In the genomic region with DNA sequence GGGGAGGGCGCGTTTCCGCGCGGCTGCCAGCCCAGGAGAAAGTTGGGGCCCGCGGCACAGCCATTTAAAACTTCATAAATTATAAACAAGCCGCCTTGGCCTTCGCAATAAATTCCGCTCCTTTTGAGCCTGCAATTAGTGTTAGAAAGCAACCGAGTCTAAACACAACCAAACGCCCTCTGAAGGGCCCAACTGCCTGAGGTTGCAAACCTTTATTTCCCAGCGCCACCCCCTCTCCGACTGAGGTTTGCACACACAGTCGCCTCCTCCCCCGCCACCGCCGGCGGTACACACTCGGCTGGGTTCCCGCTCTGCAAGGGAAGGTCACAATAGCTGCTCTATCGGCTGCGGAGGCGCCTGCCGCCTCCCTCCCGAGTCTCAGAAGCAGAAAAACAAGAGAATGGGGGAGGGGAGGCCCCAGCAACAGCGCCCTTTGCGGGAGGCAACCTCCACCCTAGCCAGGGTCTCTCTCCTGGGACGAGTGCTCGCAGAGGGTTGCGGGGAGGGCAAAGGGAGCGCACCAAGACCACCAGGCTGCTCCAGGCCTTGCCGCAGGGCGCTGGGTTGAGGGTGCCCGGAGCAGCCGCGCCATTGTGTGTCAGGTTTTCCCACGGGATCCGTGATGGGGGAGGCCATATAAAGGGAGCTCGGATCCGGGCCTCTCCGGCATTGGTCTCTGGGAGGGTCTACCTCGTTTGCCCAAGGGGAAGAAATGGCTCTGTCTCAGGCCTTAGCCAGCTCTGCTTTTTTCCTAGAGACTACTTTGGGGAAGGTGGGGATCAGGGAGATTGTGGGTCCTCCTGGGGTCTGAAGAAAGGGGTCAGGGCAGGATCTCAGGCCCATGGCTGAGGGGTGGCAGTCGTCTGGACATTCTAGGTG, we compare ENCODE assay signal across 9 cellular contexts. TPM values are rescaled to one million over a fixed set of nuclear protein-coding genes. Genes with fewer than 3 reads are reported as not detected.
A peak's percentile ranks its signal among the peaks of the same experiment; 100 is the strongest.
DNase-seq lines count a peak whose midpoint lies in the region; ATAC-seq lines count a peak whose summit lies in the region.
"Had no signal": no experiment of that assay in that cellular context is flagged by ENCODE, and none has a peak within 500 bp of the region (broad histone marks: within the 10 kb centered on the region; RNA-seq: fewer than 3 reads in every experiment).

No MANE protein-coding gene starts in this region.

- intact Hi-C loops in sciatic nerve (cut with DNase I), result no loop called here

- no peak overlapping the region for H3K27ac ChIP-seq in iPS-20b (ENCODE audit: low read length)
- H3K27ac ChIP-seq: SJCRH30 had no signal

- H3K27me3 Mint-ChIP-seq in T-helper 17 cell, result peaks cover 90% of the 10 kb centered on the region

- H3K27me3 ChIP-seq in iPS-20b (ENCODE audit: insufficient read depth, low read length), result peaks cover 100% of the 10 kb centered on the region
- H3K27me3 ChIP-seq: SJCRH30 had no signal

- H3K9ac ChIP-seq in iPS-20b (ENCODE audit: low read depth, low read length), result no peak overlapping the region

- no peaks in the 10 kb centered on the region for H3K36me3 ChIP-seq in iPS-20b (ENCODE audit: insufficient read depth, low read depth, low read length)
- H3K36me3 ChIP-seq: SJCRH30 had no signal

- peak overlapping the region; percentile 25 for H3K4me3 Mint-ChIP-seq in T-helper 17 cell

- peaks cover 4% of the 10 kb centered on the region for H3K36me3 Mint-ChIP-seq in T-helper 17 cell (ENCODE audit: low read depth)

- H3K9me3 ChIP-seq in T-helper 17 cell (ENCODE audit: control insufficient read depth, low read length, poor library complexity, severe bottlenecking) (peaks cover 4% of the 10 kb centered on the region), iPS-20b (ENCODE audit: insufficient read depth, low read depth, low read length) (peaks cover 4% of the 10 kb centered on the region; the same call in 1 of the 2 replicates)
- H3K9me3 ChIP-seq: SJCRH30 had no signal

- ATAC-seq in T-helper 17 cell, result no peak
- ATAC-seq in sciatic nerve, result peak; percentile 52
- no peak for ATAC-seq in GM18867 (IDR thresholded peaks at IDR 0.05; ENCODE audit: unreplicated experiment)

- peak; percentile 65 to 69 for DNase-seq in NCI-H524 (lab: John Stamatoyannopoulos, UW)
- DNase-seq in NCI-H524 treated with DMSO at 0.1 percent for 48 hours (lab: John Stamatoyannopoulos, UW), result no peak
- DNase-seq in T-helper 17 cell, result no peak
- DNase-seq in sciatic nerve (ENCODE audit: low spot score), result no peak
- no peak for DNase-seq in NCI-H2171 treated with DMSO at 0.1 percent for 48 hours (lab: John Stamatoyannopoulos, UW)
- no peak for DNase-seq in stimulated activated CD4-positive, alpha-beta T cell treated with anti-CD3 and anti-CD28 coated beads, Interleukin-4, amount 100 ng/mL, for 1 hour

- H3K4me1 Mint-ChIP-seq in T-helper 17 cell, result peaks cover 3% of the 10 kb centered on the region

- no peak overlapping the region for H3K27ac Mint-ChIP-seq in T-helper 17 cell

- peaks cover 20% of the 10 kb centered on the region; the same call in 1 of the 2 replicates for H3K4me1 ChIP-seq in iPS-20b (ENCODE audit: insufficient read depth, low read length)
- H3K4me1 ChIP-seq: SJCRH30 had no signal

- H3K4me3 ChIP-seq in iPS-20b (ENCODE audit: low read length), result peak overlapping the region; percentile 50; the same call in 1 of the 2 replicates
- H3K4me3 ChIP-seq: SJCRH30 had no signal

RNA-seq across cellular contexts. Expression of gene HOXD1, which starts 13.4 kb away (rescaled TPM):
- total RNA-seq in T-helper 17 cell, result not detected
- 1.9 TPM for total RNA-seq in sciatic nerve

RNA-seq across cellular contexts. Expression of gene HOXD3, which starts 18.0 kb away (rescaled TPM):
- total RNA-seq in T-helper 17 cell (not detected), sciatic nerve (9.8 TPM)
- total RNA-seq: SJCRH30 had no signal

RNA-seq across cellular contexts. Expression of gene HOXD4, which starts 23.7 kb away (rescaled TPM):
- not detected for total RNA-seq in T-helper 17 cell
- 6.8 TPM for total RNA-seq in sciatic nerve
- total RNA-seq: SJCRH30 had no signal

RNA-seq across cellular contexts. Expression of gene HOXD8, which starts 45.6 kb away (rescaled TPM):
- not detected for total RNA-seq in T-helper 17 cell
- total RNA-seq in sciatic nerve, result 11.9 TPM

RNA-seq across cellular contexts. Expression of gene HOXD9, which starts 52.6 kb away (rescaled TPM):
- not detected for total RNA-seq in T-helper 17 cell
- 4.9 TPM for total RNA-seq in sciatic nerve

Comparison
In these comparisons a context has a peak if more than half of its experiments do, and no peak if none do; other contexts are left out.
1. DNase-seq: peak in NCI-H524 (2 of 2); none in NCI-H524 treated with DMSO at 0.1 percent for 48 hours (single experiment), T-helper 17 cell (0 of 3), sciatic nerve (single experiment), NCI-H2171 treated with DMSO at 0.1 percent for 48 hours (single experiment) and stimulated activated CD4-positive, alpha-beta T cell treated with anti-CD3 and anti-CD28 coated beads, Interleukin-4, amount 100 ng/mL, for 1 hour (single experiment).
2. RNA of gene HOXD3, which starts 18.0 kb away (total RNA-seq): 9.8 TPM in sciatic nerve (single experiment); not detected in T-helper 17 cell; every median in the first group is over 10 times any median in the second.